22 cellular contexts compared by ENCODE assay signal in genomic region chr11:16191852-16192240, GRCh38.
DNase-seq lines count a peak whose midpoint lies in the region; ATAC-seq, FAIRE-seq and TF ChIP-seq lines count a peak whose summit lies in the region.
"Had no signal": no experiment of that assay in that cellular context is flagged by ENCODE, and none has a peak within 500 bp of the region (broad histone marks: within the 10 kb centered on the region; RNA-seq: fewer than 3 reads in every experiment).

No MANE protein-coding gene starts in this region.

- CTCF ChIA-PET in T-cell (lab: Charles Lee): no interaction called here

- H3K36me3 ChIP-seq in BE2C: no peaks in the 10 kb centered on the region
- H3K36me3 ChIP-seq: esophagus muscularis mucosa, sigmoid colon, SJCRH30 had no signal

- no peaks in the 10 kb centered on the region for H3K4me1 ChIP-seq in BE2C
- H3K4me1 ChIP-seq: sigmoid colon had no signal

- no peaks in the 10 kb centered on the region for H3K4me1 Mint-ChIP-seq in T-cell
- H3K4me1 Mint-ChIP-seq: activated naive CD8-positive, alpha-beta T cell treated with anti-CD3 and anti-CD28 coated beads, Interleukin-2, amount 10 ng/mL, durations not matched to agents 7 days and 5 days; CD8-positive, alpha-beta memory T cell had no signal

- no peaks in the 10 kb centered on the region for H3K36me3 Mint-ChIP-seq in T-cell
- H3K36me3 Mint-ChIP-seq: activated naive CD8-positive, alpha-beta T cell treated with anti-CD3 and anti-CD28 coated beads, Interleukin-2, amount 10 ng/mL, durations not matched to agents 7 days and 5 days; CD8-positive, alpha-beta memory T cell had no signal

- POLR2A ChIA-PET in T-cell (lab: Charles Lee): no interaction called here

- H3K27ac Mint-ChIP-seq in T-cell: no peak overlapping the region
- H3K27ac Mint-ChIP-seq: activated naive CD8-positive, alpha-beta T cell treated with anti-CD3 and anti-CD28 coated beads, Interleukin-2, amount 10 ng/mL, durations not matched to agents 7 days and 5 days; CD8-positive, alpha-beta memory T cell had no signal

- DNase-seq in BE2C: peak; percentile 24
- DNase-seq in NCI-H526 (lab: John Stamatoyannopoulos, UW): peak; percentile 44 to 60
- peak; percentile 46 for DNase-seq in medulla oblongata (ENCODE audit: extremely low spot score)
- no peak for DNase-seq in T-cell
- no peak for DNase-seq in frontal cortex (ENCODE audit: low spot score in 2 of 2)
- DNase-seq in cerebellar cortex (ENCODE audit: low spot score): no peak
- DNase-seq in activated effector memory CD4-positive, alpha-beta T cell treated with Interleukin-2 at 50 U/mL for 16 hours: no peak
- DNase-seq: activated CD4-positive, alpha-beta T cell treated with anti-CD3 and anti-CD28 coated beads, Interleukin-2, amount 50 U/mL, for 48 hours; activated naive CD8-positive, alpha-beta T cell treated with anti-CD3 and anti-CD28 coated beads, Interleukin-2, amount 10 ng/mL, durations not matched to agents 7 days and 5 days; activated T-cell treated with anti-CD3 and anti-CD28 coated beads, Interleukin-2, amount 50 U/mL, for 48 hours; CD8-positive, alpha-beta memory T cell; dorsolateral prefrontal cortex; glutamatergic neuron; mesenchymal stem cell; NCI-H226; sigmoid colon; SJCRH30; stimulated activated CD4-positive, alpha-beta T cell treated with anti-CD3 and anti-CD28 coated beads, Interleukin-2, amount 100 ng/mL, for 48 hours had no signal

- TF ChIP-seq CTCF in BE2C (IDR thresholded peaks at IDR 0.05; ENCODE audit: low read depth, low read length): no peak

- H3K27me3 Mint-ChIP-seq in T-cell: no peaks in the 10 kb centered on the region
- H3K27me3 Mint-ChIP-seq: activated naive CD8-positive, alpha-beta T cell treated with anti-CD3 and anti-CD28 coated beads, Interleukin-2, amount 10 ng/mL, durations not matched to agents 7 days and 5 days had no signal

- H3K9me3 Mint-ChIP-seq in T-cell: peaks cover 5 to 9% (median 6%) of the 10 kb centered on the region in 3 donors
- H3K9me3 Mint-ChIP-seq: activated naive CD8-positive, alpha-beta T cell treated with anti-CD3 and anti-CD28 coated beads, Interleukin-2, amount 10 ng/mL, durations not matched to agents 7 days and 5 days had no signal

- H3K4me3 ChIP-seq in BE2C (ENCODE audit: low read depth, low read length): no peak overlapping the region
- H3K4me3 ChIP-seq: dorsolateral prefrontal cortex, esophagus muscularis mucosa, sigmoid colon, SJCRH30 had no signal

- no peaks in the 10 kb centered on the region for H3K9me3 ChIP-seq in BE2C
- H3K9me3 ChIP-seq: esophagus muscularis mucosa, sigmoid colon, SJCRH30 had no signal

- FAIRE-seq in frontal cortex (lab: Jason Lieb, UNC): no peak
- FAIRE-seq: TTC549 had no signal

- H3K4me3 Mint-ChIP-seq in T-cell: no peak overlapping the region
- H3K4me3 Mint-ChIP-seq: activated naive CD8-positive, alpha-beta T cell treated with anti-CD3 and anti-CD28 coated beads, Interleukin-2, amount 10 ng/mL, durations not matched to agents 7 days and 5 days; CD8-positive, alpha-beta memory T cell had no signal

- ATAC-seq in HG03159 (IDR thresholded peaks at IDR 0.05; ENCODE audit: unreplicated experiment) (peak; percentile 8), T-cell (replicated peaks in 1 of 4) (no peak)
- ATAC-seq: HCT116 had no signal

- no peaks in the 10 kb centered on the region for H3K27me3 ChIP-seq in BE2C
- H3K27me3 ChIP-seq: esophagus muscularis mucosa, sigmoid colon, SJCRH30 had no signal

Comparison
In these comparisons a context has a peak if more than half of its experiments do, and no peak if none do; other contexts are left out.
1. DNase-seq: peak in BE2C (single experiment), NCI-H526 (2 of 2) and medulla oblongata (single experiment); none in T-cell (0 of 34), frontal cortex (0 of 2), cerebellar cortex (single experiment) and activated effector memory CD4-positive, alpha-beta T cell treated with Interleukin-2 at 50 U/mL for 16 hours (single experiment).